15 cellular contexts compared by ENCODE assay signal in the genomic region with DNA sequence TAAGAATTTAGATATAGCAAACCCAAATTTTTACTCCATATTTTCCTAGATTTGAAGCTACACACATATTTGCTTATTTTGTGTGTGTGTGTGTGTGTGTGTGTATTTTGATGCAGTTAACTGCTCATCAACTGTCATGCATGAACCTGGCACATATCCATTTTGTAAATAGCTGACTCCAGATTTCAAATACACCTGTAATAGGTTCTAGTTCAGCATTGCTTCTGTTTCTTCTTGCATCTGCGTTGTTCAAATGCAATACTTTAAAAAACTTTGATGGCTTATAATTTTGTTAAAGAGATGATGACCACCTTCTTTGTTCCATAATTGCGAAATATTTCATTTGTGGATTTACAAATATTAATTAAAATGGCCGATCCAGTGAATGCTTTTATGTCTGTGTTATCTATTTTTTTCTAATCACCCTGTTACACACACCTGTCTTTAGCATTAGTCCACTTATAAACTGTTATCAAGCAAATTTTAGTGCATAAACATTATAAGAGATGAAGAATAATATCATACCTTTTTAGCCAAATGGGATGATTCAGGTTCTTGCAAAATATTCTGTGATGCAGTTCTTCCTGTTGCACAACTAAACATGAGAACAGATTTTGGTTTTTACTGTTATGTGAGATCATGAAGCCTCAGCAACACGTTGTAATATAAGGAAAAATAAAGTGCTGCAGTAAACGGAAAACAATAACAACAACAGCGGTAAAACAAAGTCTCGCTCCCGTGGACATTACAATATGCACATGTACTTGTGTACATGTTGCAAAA. TPM values are rescaled to one million over a fixed set of nuclear protein-coding genes. Genes with fewer than 3 reads are reported as not detected.
DNase-seq lines count a peak whose midpoint lies in the region; ATAC-seq, FAIRE-seq and TF ChIP-seq lines count a peak whose summit lies in the region.
"Had no signal": no experiment of that assay in that cellular context is flagged by ENCODE, and none has a peak within 500 bp of the region (broad histone marks: within the 10 kb centered on the region; RNA-seq: fewer than 3 reads in every experiment).

No MANE protein-coding gene starts in this region.

- no peaks in the 10 kb centered on the region for H3K9me1 ChIP-seq in keratinocyte (ENCODE audit: control insufficient read depth, extremely low read depth, insufficient read depth, low read length)

- dilution Hi-C loops in keratinocyte (cut with MboI; ENCODE audit: extremely low pct_ligation_motif_present, low sequenced_read_pairs) = no loop called here

- no peaks in the 10 kb centered on the region for H3K36me3 Mint-ChIP-seq in activated T-helper 2 cell treated with anti-CD3 and anti-CD28 coated beads, Interferon-gamma antibody, Interleukin-2, Interleukin-4, amounts not matched to agents 10 μg/mL and 5 μg/mL and 100 μg/mL, durations not matched to agents 14 hours and 24 hours and 36 hours (ENCODE audit: low read depth)
- H3K36me3 Mint-ChIP-seq in activated T-cell treated with anti-CD3 and anti-CD28 coated beads, Interleukin-2, amount 50 U/mL, for 24 hours (ENCODE audit: low read depth) = no peaks in the 10 kb centered on the region
- H3K36me3 Mint-ChIP-seq: CD4-positive, CD25-positive, alpha-beta regulatory T cell had no signal

- peaks cover 0 to 11% (median 6%) of the 10 kb centered on the region in 11 experiments; a peak in 11 of 22 replicates for H3K9me3 ChIP-seq in BLaER1 treated with 17β-estradiol and CSF1 and Interleukin-3, amounts not matched to agents 10 nM and 100 nM (replicated peaks in 1 of 11)
- no peaks in the 10 kb centered on the region for H3K9me3 ChIP-seq in keratinocyte (ENCODE audit: control insufficient read depth, low read depth, low read length)
- H3K9me3 ChIP-seq: psoas muscle had no signal

- intact Hi-C loops in activated T-helper 2 cell treated with anti-CD3 and anti-CD28 coated beads, Interferon-gamma antibody, Interleukin-2, Interleukin-4, amounts not matched to agents 10 μg/mL and 5 μg/mL and 100 μg/mL, durations not matched to agents 14 hours and 24 hours and 36 hours (cut with micrococcal nuclease) = loop anchor here (2.0 to 5.0 kb wide), 3 partner anchors 63 to 298 kb away; no protein-coding TSS in a partner anchor

- no peaks in the 10 kb centered on the region for H3K27me3 ChIP-seq in BLaER1 treated with 17β-estradiol and CSF1 and Interleukin-3, amounts not matched to agents 10 nM and 100 nM
- no peaks in the 10 kb centered on the region for H3K27me3 ChIP-seq in keratinocyte (ENCODE audit: control insufficient read depth, extremely low read depth, insufficient read depth, low read length)

- H3K4me1 ChIP-seq in BLaER1 treated with 17β-estradiol and CSF1 and Interleukin-3, amounts not matched to agents 10 nM and 100 nM = peaks cover 25 to 77% (median 55%) of the 10 kb centered on the region in 10 experiments
- H3K4me1 ChIP-seq in keratinocyte (ENCODE audit: control insufficient read depth, extremely low read depth, insufficient read depth, low read length) = peaks cover 61% of the 10 kb centered on the region
- H3K4me1 ChIP-seq: psoas muscle had no signal

- H3K9ac ChIP-seq in BLaER1 treated with 17β-estradiol and CSF1 and Interleukin-3, amounts not matched to agents 10 nM and 100 nM = peak overlapping the region in 4 of 11 experiments; percentile 81 to 89 (median 81); a peak in 4 of 22 replicates
- H3K9ac ChIP-seq in keratinocyte (ENCODE audit: control insufficient read depth, extremely low read depth, insufficient read depth, low read length) = peak overlapping the region; percentile 96

- no peaks in the 10 kb centered on the region for H3K9me3 Mint-ChIP-seq in activated T-helper 2 cell treated with anti-CD3 and anti-CD28 coated beads, Interferon-gamma antibody, Interleukin-2, Interleukin-4, amounts not matched to agents 10 μg/mL and 5 μg/mL and 100 μg/mL, durations not matched to agents 14 hours and 24 hours and 36 hours
- no peaks in the 10 kb centered on the region for H3K9me3 Mint-ChIP-seq in activated T-cell treated with anti-CD3 and anti-CD28 coated beads, Interleukin-2, amount 50 U/mL, for 24 hours
- H3K9me3 Mint-ChIP-seq: CD4-positive, CD25-positive, alpha-beta regulatory T cell had no signal

- no peak overlapping the region for H2AFZ ChIP-seq in keratinocyte (ENCODE audit: control insufficient read depth, low read length)

- no peak for FAIRE-seq in keratinocyte (lab: Jason Lieb, UNC)

- no peak overlapping the region for H3K4me3 Mint-ChIP-seq in activated T-helper 2 cell treated with anti-CD3 and anti-CD28 coated beads, Interferon-gamma antibody, Interleukin-2, Interleukin-4, amounts not matched to agents 10 μg/mL and 5 μg/mL and 100 μg/mL, durations not matched to agents 14 hours and 24 hours and 36 hours (ENCODE audit: low read depth)
- H3K4me3 Mint-ChIP-seq in activated T-cell treated with anti-CD3 and anti-CD28 coated beads, Interleukin-2, amount 50 U/mL, for 24 hours = no peak overlapping the region

- H3K79me2 ChIP-seq in keratinocyte (ENCODE audit: control insufficient read depth, insufficient read depth, low read length) = no peaks in the 10 kb centered on the region

- peak; percentile 57 for DNase-seq in LHCN-M2 (ENCODE audit: low read depth)
- no peak for DNase-seq in activated T-helper 2 cell treated with anti-CD3 and anti-CD28 coated beads, Interferon-gamma antibody, Interleukin-2, Interleukin-4, amounts not matched to agents 10 μg/mL and 5 μg/mL and 100 μg/mL, durations not matched to agents 14 hours and 24 hours and 36 hours (ENCODE audit: low spot score)
- no peak for DNase-seq in keratinocyte (ENCODE audit: low read depth, low spot score)
- no peak for DNase-seq in activated T-cell treated with anti-CD3 and anti-CD28 coated beads, Interleukin-2, amount 50 U/mL, for 1 hour
- DNase-seq in activated T-cell treated with anti-CD3 and anti-CD28 coated beads, Interleukin-2, amount 50 U/mL, for 24 hours = no peak
- DNase-seq in dermis blood vessel endothelial cell = no peak
- DNase-seq: activated CD4-positive, alpha-beta T cell treated with anti-CD3 and anti-CD28 coated beads, Interleukin-2, amount 50 U/mL, for 48 hours; amygdala; CD4-positive, CD25-positive, alpha-beta regulatory T cell; foreskin melanocyte; psoas muscle; SHP77 treated with DMSO at 0.1 percent for 48 hours had no signal

- no peaks in the 10 kb centered on the region for H4K20me1 ChIP-seq in BLaER1 treated with 17β-estradiol and CSF1 and Interleukin-3, amounts not matched to agents 10 nM and 100 nM
- H4K20me1 ChIP-seq in keratinocyte (ENCODE audit: control insufficient read depth, extremely low read depth, insufficient read depth, low read length) = no peaks in the 10 kb centered on the region

- peaks cover 15% of the 10 kb centered on the region for H3K27me3 Mint-ChIP-seq in activated T-helper 2 cell treated with anti-CD3 and anti-CD28 coated beads, Interferon-gamma antibody, Interleukin-2, Interleukin-4, amounts not matched to agents 10 μg/mL and 5 μg/mL and 100 μg/mL, durations not matched to agents 14 hours and 24 hours and 36 hours (ENCODE audit: low read depth)
- H3K27me3 Mint-ChIP-seq in activated T-cell treated with anti-CD3 and anti-CD28 coated beads, Interleukin-2, amount 50 U/mL, for 24 hours = peaks cover 6% of the 10 kb centered on the region

- H3K4me3 ChIP-seq in BLaER1 treated with 17β-estradiol and CSF1 and Interleukin-3, amounts not matched to agents 10 nM and 100 nM = no peak overlapping the region
- no peak overlapping the region for H3K4me3 ChIP-seq in keratinocyte (ENCODE audit: control insufficient read depth in 2 of 3, extremely low read depth in 1 of 3, insufficient read depth in 2 of 3, low read depth in 1 of 3, low read length in 3 of 3)
- H3K4me3 ChIP-seq: psoas muscle had no signal

- ATAC-seq in HG03280 (IDR thresholded peaks at IDR 0.05; ENCODE audit: unreplicated experiment) = no peak
- ATAC-seq: psoas muscle had no signal

- H3K27ac ChIP-seq in BLaER1 treated with 17β-estradiol and CSF1 and Interleukin-3, amounts not matched to agents 10 nM and 100 nM = peak overlapping the region; percentile 88 to 96 (median 90); a peak in 21 of 22 replicates
- H3K27ac ChIP-seq in keratinocyte (ENCODE audit: control insufficient read depth, insufficient read depth, low read length) = peak overlapping the region; percentile 100

- peak overlapping the region; percentile 15 for H3K27ac Mint-ChIP-seq in activated T-helper 2 cell treated with anti-CD3 and anti-CD28 coated beads, Interferon-gamma antibody, Interleukin-2, Interleukin-4, amounts not matched to agents 10 μg/mL and 5 μg/mL and 100 μg/mL, durations not matched to agents 14 hours and 24 hours and 36 hours
- H3K27ac Mint-ChIP-seq in activated T-cell treated with anti-CD3 and anti-CD28 coated beads, Interleukin-2, amount 50 U/mL, for 24 hours = no peak overlapping the region

- H3K36me3 ChIP-seq in BLaER1 treated with 17β-estradiol and CSF1 and Interleukin-3, amounts not matched to agents 10 nM and 100 nM = no peaks in the 10 kb centered on the region
- H3K36me3 ChIP-seq in keratinocyte (ENCODE audit: control insufficient read depth in 2 of 2, extremely low read depth in 1 of 2, insufficient read depth in 2 of 2, low read length in 2 of 2) = no peaks in the 10 kb centered on the region

- peaks cover 31% of the 10 kb centered on the region for H3K4me1 Mint-ChIP-seq in activated T-helper 2 cell treated with anti-CD3 and anti-CD28 coated beads, Interferon-gamma antibody, Interleukin-2, Interleukin-4, amounts not matched to agents 10 μg/mL and 5 μg/mL and 100 μg/mL, durations not matched to agents 14 hours and 24 hours and 36 hours (ENCODE audit: low read depth)
- peaks cover 37% of the 10 kb centered on the region for H3K4me1 Mint-ChIP-seq in activated T-cell treated with anti-CD3 and anti-CD28 coated beads, Interleukin-2, amount 50 U/mL, for 24 hours (ENCODE audit: low read depth)

- no peak for TF ChIP-seq CTCF in keratinocyte (optimal IDR thresholded peaks at IDR 0.05 in 1 of 3, IDR thresholded peaks at IDR 0.05 in 1 of 3, conservative IDR thresholded peaks at IDR 0.05 in 1 of 3; ENCODE audit: extremely low read depth in 1 of 3, insufficient read depth in 2 of 3, low read length in 3 of 3)

- H3K4me2 ChIP-seq in BLaER1 treated with 17β-estradiol and CSF1 and Interleukin-3, amounts not matched to agents 10 nM and 100 nM = peak overlapping the region in 8 of 11 experiments; percentile 65 to 92 (median 84); a peak in 15 of 22 replicates
- H3K4me2 ChIP-seq in keratinocyte (ENCODE audit: control insufficient read depth, extremely low read depth, insufficient read depth, low read depth, low read length) = peak overlapping the region; percentile 87

RNA-seq across cellular contexts. Expression of gene S100A11, which starts 12.7 kb away (rescaled TPM):
- total RNA-seq in LHCN-M2 (2014; rRNA removed) = 388 and 454 TPM in 2 replicates
- 2,051 TPM for polyA plus RNA-seq in LHCN-M2 (2012)
- 277 and 295 TPM in 2 replicates for total RNA-seq in activated T-helper 2 cell treated with anti-CD3 and anti-CD28 coated beads, Interferon-gamma antibody, Interleukin-2, Interleukin-4, amounts not matched to agents 10 μg/mL and 5 μg/mL and 100 μg/mL, durations not matched to agents 14 hours and 24 hours and 36 hours
- polyA plus RNA-seq in keratinocyte = 3,230 to 4,658 TPM (median 4,125 TPM) in 3 replicates
- polyA plus RNA-seq in keratinocyte (2011; ENCODE audit: low read depth) = 385 TPM
- 5,163 and 5,922 TPM in 2 replicates for polyA plus RNA-seq in keratinocyte (2011; cell fraction: cytosol; rRNA removed)
- 1,558 and 1,872 TPM in 2 replicates for polyA plus RNA-seq in keratinocyte (2011; cell fraction: nucleus; rRNA removed)
- polyA plus RNA-seq in keratinocyte (2012; ENCODE audit: low replicate concordance) = 4,957 and 5,664 TPM in 2 replicates
- polyA minus RNA-seq in keratinocyte = 2,598 to 4,430 TPM (median 2,761 TPM) in 3 replicates
- 2,126 TPM for polyA minus RNA-seq in keratinocyte (2011; cell fraction: cytosol; rRNA and poly(A)+ RNA removed)
- 610 and 888 TPM in 2 replicates for polyA minus RNA-seq in keratinocyte (2011; cell fraction: nucleus; rRNA and poly(A)+ RNA removed)
- 12.3 and 24.6 TPM in 2 replicates for total RNA-seq in dermis blood vessel endothelial cell

RNA-seq across cellular contexts. Expression of gene TCHHL1, which starts 39.4 kb away (rescaled TPM):
- not detected in 2 replicates for total RNA-seq in LHCN-M2 (2014; rRNA removed)
- not detected for polyA plus RNA-seq in LHCN-M2 (2012)
- not detected in 2 replicates for total RNA-seq in activated T-helper 2 cell treated with anti-CD3 and anti-CD28 coated beads, Interferon-gamma antibody, Interleukin-2, Interleukin-4, amounts not matched to agents 10 μg/mL and 5 μg/mL and 100 μg/mL, durations not matched to agents 14 hours and 24 hours and 36 hours
- 0.08 TPM in 1 of 3 replicates, not detected in the others for polyA plus RNA-seq in keratinocyte
- polyA plus RNA-seq in keratinocyte (2011; ENCODE audit: low read depth) = 0.21 TPM
- 0.03 and 0.21 TPM in 2 replicates for polyA plus RNA-seq in keratinocyte (2011; cell fraction: cytosol; rRNA removed)
- polyA plus RNA-seq in keratinocyte (2011; cell fraction: nucleus; rRNA removed) = 0.05 and 0.34 TPM in 2 replicates
- 0.06 and 0.10 TPM in 2 replicates for polyA plus RNA-seq in keratinocyte (2012; ENCODE audit: low replicate concordance)
- polyA minus RNA-seq in keratinocyte = 0.16 TPM in 1 of 3 replicates, not detected in the others
- not detected for polyA minus RNA-seq in keratinocyte (2011; cell fraction: cytosol; rRNA and poly(A)+ RNA removed)
- 0.21 and 0.23 TPM in 2 replicates for polyA minus RNA-seq in keratinocyte (2011; cell fraction: nucleus; rRNA and poly(A)+ RNA removed)
- not detected in 2 replicates for total RNA-seq in dermis blood vessel endothelial cell
- total RNA-seq: CD4-positive, CD25-positive, alpha-beta regulatory T cell; liver; psoas muscle had no signal
- polyA plus RNA-seq: CD4-positive, CD25-positive, alpha-beta regulatory T cell; liver; psoas muscle had no signal

RNA-seq across cellular contexts. Expression of gene S100A10, which starts 55.8 kb away (rescaled TPM):
- total RNA-seq in LHCN-M2 (2014; rRNA removed) (81.9 and 115 TPM in 2 replicates), dermis blood vessel endothelial cell (148 and 239 TPM in 2 replicates)
- 916 TPM for polyA plus RNA-seq in LHCN-M2 (2012)
- 145 and 160 TPM in 2 replicates for total RNA-seq in activated T-helper 2 cell treated with anti-CD3 and anti-CD28 coated beads, Interferon-gamma antibody, Interleukin-2, Interleukin-4, amounts not matched to agents 10 μg/mL and 5 μg/mL and 100 μg/mL, durations not matched to agents 14 hours and 24 hours and 36 hours
- 762 to 1,688 TPM (median 1,061 TPM) in 3 replicates for polyA plus RNA-seq in keratinocyte
- polyA plus RNA-seq in keratinocyte (2011; ENCODE audit: low read depth) = 7,825 TPM
- polyA plus RNA-seq in keratinocyte (2011; cell fraction: cytosol; rRNA removed) = 1,426 and 2,466 TPM in 2 replicates
- polyA plus RNA-seq in keratinocyte (2011; cell fraction: nucleus; rRNA removed) = 399 and 409 TPM in 2 replicates
- 2,272 and 2,757 TPM in 2 replicates for polyA plus RNA-seq in keratinocyte (2012; ENCODE audit: low replicate concordance)
- polyA minus RNA-seq in keratinocyte = 156 to 769 TPM (median 744 TPM) in 3 replicates
- polyA minus RNA-seq in keratinocyte (2011; cell fraction: cytosol; rRNA and poly(A)+ RNA removed) = 3,568 TPM
- 194 and 286 TPM in 2 replicates for polyA minus RNA-seq in keratinocyte (2011; cell fraction: nucleus; rRNA and poly(A)+ RNA removed)

Comparison
In these comparisons a context has a peak if more than half of its experiments do, and no peak if none do; other contexts are left out.
1. RNA of gene S100A11, which starts 12.7 kb away (total RNA-seq): 388 to 454 TPM in LHCN-M2 and 277 to 295 TPM in activated T-helper 2 cell treated with anti-CD3 and anti-CD28 coated beads, Interferon-gamma antibody, Interleukin-2, Interleukin-4, amounts not matched to agents 10 μg/mL and 5 μg/mL and 100 μg/mL, durations not matched to agents 14 hours and 24 hours and 36 hours; 12.3 to 24.6 TPM in dermis blood vessel endothelial cell; every median in the first group is over 10 times any median in the second.